ENCODE assay signal across 8 cellular contexts in genomic region chr2:241273552-241273988, GRCh38. TPM values are rescaled to one million over a fixed set of nuclear protein-coding genes. Genes with fewer than 3 reads are reported as not detected.
DNase-seq lines count a peak whose midpoint lies in the region; ATAC-seq and TF ChIP-seq lines count a peak whose summit lies in the region.

No MANE protein-coding gene starts in this region.

- CTCF ChIA-PET in activated CD8-positive, alpha-beta T cell treated with anti-CD3 and anti-CD28 coated beads, Interleukin-2, amount 10 ng/mL, durations not matched to agents 7 days and 5 days (lab: Charles Lee), result no interaction called here

- no peaks in the 10 kb centered on the region for H3K27me3 Mint-ChIP-seq in activated T-cell treated with anti-CD3 and anti-CD28 coated beads, Interleukin-2, amount 50 U/mL, for 24 hours
- no peaks in the 10 kb centered on the region for H3K27me3 Mint-ChIP-seq in activated CD8-positive, alpha-beta T cell treated with anti-CD3 and anti-CD28 coated beads, Interleukin-2, amount 10 ng/mL, durations not matched to agents 7 days and 5 days (ENCODE audit: low read depth)
- peaks cover 4 to 13% (median 7%) of the 10 kb centered on the region in 3 donors for H3K27me3 Mint-ChIP-seq in immature natural killer cell (ENCODE audit: low read depth in 3 of 3)

- peak overlapping the region; percentile 77 for H3K4me3 Mint-ChIP-seq in activated T-cell treated with anti-CD3 and anti-CD28 coated beads, Interleukin-2, amount 50 U/mL, for 24 hours
- peak overlapping the region; percentile 72 for H3K4me3 Mint-ChIP-seq in activated CD8-positive, alpha-beta T cell treated with anti-CD3 and anti-CD28 coated beads, Interleukin-2, amount 10 ng/mL, durations not matched to agents 7 days and 5 days
- peak overlapping the region; percentile 73 to 84 (median 76) for H3K4me3 Mint-ChIP-seq in immature natural killer cell

- no peaks in the 10 kb centered on the region for H3K27me3 ChIP-seq in suprapubic skin

- POLR2A ChIA-PET in activated CD8-positive, alpha-beta T cell treated with anti-CD3 and anti-CD28 coated beads, Interleukin-2, amount 10 ng/mL, durations not matched to agents 7 days and 5 days (lab: Charles Lee), result no interaction called here

- H3K4me3 ChIP-seq in suprapubic skin, result peak overlapping the region; percentile 95

- 59% methylated on average over 7 of the region's 7 CpGs for WGBS in suprapubic skin

- peaks cover 41% of the 10 kb centered on the region for H3K36me3 Mint-ChIP-seq in activated T-cell treated with anti-CD3 and anti-CD28 coated beads, Interleukin-2, amount 50 U/mL, for 24 hours (ENCODE audit: low read depth)
- peaks cover 35% of the 10 kb centered on the region for H3K36me3 Mint-ChIP-seq in activated CD8-positive, alpha-beta T cell treated with anti-CD3 and anti-CD28 coated beads, Interleukin-2, amount 10 ng/mL, durations not matched to agents 7 days and 5 days (ENCODE audit: low read depth)
- no peaks in the 10 kb centered on the region for H3K36me3 Mint-ChIP-seq in immature natural killer cell

- peak overlapping the region; percentile 30 for H3K27ac Mint-ChIP-seq in activated T-cell treated with anti-CD3 and anti-CD28 coated beads, Interleukin-2, amount 50 U/mL, for 24 hours
- H3K27ac Mint-ChIP-seq in activated CD8-positive, alpha-beta T cell treated with anti-CD3 and anti-CD28 coated beads, Interleukin-2, amount 10 ng/mL, durations not matched to agents 7 days and 5 days, result peak overlapping the region; percentile 13
- peak overlapping the region; percentile 58 to 81 (median 72) for H3K27ac Mint-ChIP-seq in immature natural killer cell

- no peaks in the 10 kb centered on the region for H3K36me3 ChIP-seq in suprapubic skin

- TF ChIP-seq EP300 in suprapubic skin (IDR thresholded peaks at IDR 0.05), result no peak

- peaks cover 3% of the 10 kb centered on the region for H3K9me3 Mint-ChIP-seq in activated T-cell treated with anti-CD3 and anti-CD28 coated beads, Interleukin-2, amount 50 U/mL, for 24 hours
- H3K9me3 Mint-ChIP-seq in activated CD8-positive, alpha-beta T cell treated with anti-CD3 and anti-CD28 coated beads, Interleukin-2, amount 10 ng/mL, durations not matched to agents 7 days and 5 days (ENCODE audit: insufficient read depth), result peaks cover 12% of the 10 kb centered on the region
- H3K9me3 Mint-ChIP-seq in immature natural killer cell, result peaks cover 0 to 2% (median 0%) of the 10 kb centered on the region in 6 donors

- TF ChIP-seq POLR2A in suprapubic skin (IDR thresholded peaks at IDR 0.05), result no peak

- H3K27ac ChIP-seq in suprapubic skin, result peak overlapping the region; percentile 94

- H3K4me1 Mint-ChIP-seq in activated T-cell treated with anti-CD3 and anti-CD28 coated beads, Interleukin-2, amount 50 U/mL, for 24 hours (ENCODE audit: low read depth), result peaks cover 44% of the 10 kb centered on the region
- H3K4me1 Mint-ChIP-seq in activated CD8-positive, alpha-beta T cell treated with anti-CD3 and anti-CD28 coated beads, Interleukin-2, amount 10 ng/mL, durations not matched to agents 7 days and 5 days (ENCODE audit: low read depth), result peaks cover 27% of the 10 kb centered on the region
- H3K4me1 Mint-ChIP-seq in immature natural killer cell, result peaks cover 44 to 50% of the 10 kb centered on the region in 2 donors

- peaks cover 42% of the 10 kb centered on the region for H3K4me1 ChIP-seq in suprapubic skin

- H3K9me3 ChIP-seq in suprapubic skin, result no peaks in the 10 kb centered on the region

- no peak for DNase-seq in activated T-cell treated with anti-CD3 and anti-CD28 coated beads, Interleukin-2, amount 50 U/mL, for 24 hours
- no peak for DNase-seq in activated T-cell treated with anti-CD3 and anti-CD28 coated beads, Interleukin-2, amount 50 U/mL, for 1 hour
- DNase-seq in activated CD8-positive, alpha-beta T cell treated with anti-CD3 and anti-CD28 coated beads, Interleukin-2, amount 10 ng/mL, durations not matched to agents 7 days and 5 days, result no peak
- DNase-seq in immature natural killer cell (no peak), suprapubic skin (ENCODE audit: low spot score in 2 of 2) (no peak), NCI-H146 (lab: John Stamatoyannopoulos, UW) (no peak)
- DNase-seq in effector CD8-positive, alpha-beta T cell (lab: John Stamatoyannopoulos, UW), result no peak
- no peak for DNase-seq in stimulated activated CD4-positive, alpha-beta T cell treated with anti-CD3 and anti-CD28 coated beads, Interleukin-12 subunit alpha, Interleukin-12 subunit beta, amount 100 ng/mL, for 4 hours

- ATAC-seq in activated CD8-positive, alpha-beta T cell treated with anti-CD3 and anti-CD28 coated beads, Interleukin-2, amount 10 ng/mL, durations not matched to agents 7 days and 5 days, result no peak

- TF ChIP-seq CTCF in suprapubic skin (IDR thresholded peaks at IDR 0.05), result no peak

RNA-seq across cellular contexts. Expression of gene HDLBP, which starts 41.9 kb away (rescaled TPM):
- 100 to 1,000 TPM; 186 to 187 TPM for total RNA-seq in activated CD8-positive, alpha-beta T cell treated with anti-CD3 and anti-CD28 coated beads, Interleukin-2, amount 10 ng/mL, durations not matched to agents 7 days and 5 days
- polyA plus RNA-seq in immature natural killer cell, result 10 to 100 TPM; 20.4 to 71.7 (median 31.5) TPM
- 100 to 1,000 TPM; 263 to 400 (median 287) TPM for total RNA-seq in suprapubic skin

RNA-seq across cellular contexts. Expression of gene SEPTIN2, which starts 42.2 kb away (rescaled TPM):
- total RNA-seq in activated CD8-positive, alpha-beta T cell treated with anti-CD3 and anti-CD28 coated beads, Interleukin-2, amount 10 ng/mL, durations not matched to agents 7 days and 5 days, result 100 to 1,000 TPM; 247 TPM
- polyA plus RNA-seq in immature natural killer cell, result 100 to 1,000 TPM; 204 to 249 (median 207) TPM
- 100 to 1,000 TPM; 126 to 233 (median 165) TPM for total RNA-seq in suprapubic skin

Comparison
In these comparisons a context has a peak if more than half of its experiments do, and no peak if none do; other contexts are left out.
1. H3K27ac Mint-ChIP-seq: peak in every context shown above with its lines; median percentile 72 in immature natural killer cell; 30 in activated T-cell treated with anti-CD3 and anti-CD28 coated beads, Interleukin-2, amount 50 U/mL, for 24 hours; 13 in activated CD8-positive, alpha-beta T cell treated with anti-CD3 and anti-CD28 coated beads, Interleukin-2, amount 10 ng/mL, durations not matched to agents 7 days and 5 days.